In the genomic region with DNA sequence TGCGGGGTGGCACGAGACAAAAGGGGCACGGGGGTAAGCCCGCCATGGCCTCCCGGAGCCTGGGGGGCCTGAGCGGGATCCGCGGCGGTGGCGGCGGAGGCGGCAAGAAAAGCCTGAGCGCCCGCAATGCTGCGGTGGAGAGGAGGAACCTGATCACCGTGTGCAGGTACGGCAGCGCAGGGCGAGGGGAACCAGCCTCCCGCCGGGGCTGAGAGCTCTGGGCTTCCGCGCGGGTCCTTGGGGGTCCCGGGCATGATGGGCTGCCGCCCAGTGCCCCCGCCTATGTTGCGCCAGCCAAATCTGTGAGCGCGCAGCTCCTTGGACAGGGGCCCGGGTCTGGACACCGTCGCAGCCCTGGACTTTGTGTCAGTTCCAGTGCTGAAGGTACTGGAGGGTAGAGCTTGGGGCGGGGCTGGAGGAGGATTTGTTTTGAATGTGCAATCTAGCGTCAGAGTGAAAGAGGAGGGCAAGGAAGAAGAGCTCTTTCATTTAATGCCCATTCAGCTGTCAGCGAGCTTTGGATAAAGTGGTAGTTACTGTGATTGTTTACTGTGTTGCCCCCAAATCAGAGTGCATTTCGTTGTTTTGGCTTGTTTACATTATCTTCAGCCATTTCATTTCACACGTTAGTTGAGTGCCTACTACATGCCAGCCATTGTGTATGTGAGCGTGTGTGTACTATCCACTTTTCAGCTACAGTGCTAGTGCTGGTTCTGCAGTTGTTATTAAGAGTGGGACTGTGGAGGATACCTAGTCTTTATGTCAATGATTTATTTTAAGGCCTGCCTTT, we compare ENCODE assay signal across 8 cellular contexts. TPM values are rescaled to one million over a fixed set of nuclear protein-coding genes. Genes with fewer than 3 reads are reported as not detected.
DNase-seq lines count a peak whose midpoint lies in the region; ATAC-seq and TF ChIP-seq lines count a peak whose summit lies in the region.

No MANE protein-coding gene starts in this region.

- no peaks in the 10 kb centered on the region for H3K36me3 Mint-ChIP-seq in natural killer cell treated with Interleukin-12 subunit alpha and Interleukin-12 subunit beta and Interleukin-15 and Interleukin-18, amount 100 ng/mL, for 72 hours
- H3K36me3 Mint-ChIP-seq in type B pancreatic cell, result no peaks in the 10 kb centered on the region

- TF ChIP-seq CTCF in foreskin fibroblast (IDR thresholded peaks at IDR 0.05; ENCODE audit: low read depth, low read length), result no peak
- no peak for TF ChIP-seq CTCF in type B pancreatic cell (conservative IDR thresholded peaks at IDR 0.05)

- H3K27me3 Mint-ChIP-seq in natural killer cell treated with Interleukin-12 subunit alpha and Interleukin-12 subunit beta and Interleukin-15 and Interleukin-18, amount 100 ng/mL, for 72 hours, result no peaks in the 10 kb centered on the region
- H3K27me3 Mint-ChIP-seq in type B pancreatic cell, result peaks cover 46% of the 10 kb centered on the region

- DNase-seq in NCI-H526 (lab: John Stamatoyannopoulos, UW) (peak; percentile 61 to 87), foreskin fibroblast (peak in 1 of 2 donors; percentile 19), type B pancreatic cell (ENCODE audit: extremely low spot score, unreplicated experiment) (no peak), retina (no peak)
- peak; percentile 67 for DNase-seq in activated effector memory CD4-positive, alpha-beta T cell treated with anti-CD3 and anti-CD28 coated beads, Interleukin-2, amount 50 U/mL, for 16 hours
- DNase-seq in natural killer cell treated with Interleukin-12 subunit alpha and Interleukin-12 subunit beta and Interleukin-15 and Interleukin-18, amount 100 ng/mL, for 72 hours (ENCODE audit: low spot score), result no peak

- H3K4me1 Mint-ChIP-seq in natural killer cell treated with Interleukin-12 subunit alpha and Interleukin-12 subunit beta and Interleukin-15 and Interleukin-18, amount 100 ng/mL, for 72 hours (ENCODE audit: low read depth in 2 of 2), result peaks cover 14% of the 10 kb centered on the region in 2 donors
- H3K4me1 Mint-ChIP-seq in type B pancreatic cell (ENCODE audit: unreplicated experiment), result peaks cover 8% of the 10 kb centered on the region

- peak; percentile 37 for ATAC-seq in GM18870 (IDR thresholded peaks at IDR 0.05; ENCODE audit: unreplicated experiment)
- ATAC-seq in natural killer cell treated with Interleukin-12 subunit alpha and Interleukin-12 subunit beta and Interleukin-15 and Interleukin-18, amount 100 ng/mL, for 72 hours, result peak; percentile 0 to 14
- no peak for ATAC-seq in HG02763 (IDR thresholded peaks at IDR 0.05; ENCODE audit: unreplicated experiment)

- peak overlapping the region; percentile 79 for H3K4me3 Mint-ChIP-seq in natural killer cell treated with Interleukin-12 subunit alpha and Interleukin-12 subunit beta and Interleukin-15 and Interleukin-18, amount 100 ng/mL, for 72 hours
- peak overlapping the region; percentile 90 for H3K4me3 Mint-ChIP-seq in type B pancreatic cell

- peak overlapping the region; percentile 49 to 59 for H3K4me3 ChIP-seq in foreskin fibroblast (ENCODE audit: low read depth in 1 of 2, low read length in 2 of 2)

- no peak overlapping the region for H3K27ac Mint-ChIP-seq in natural killer cell treated with Interleukin-12 subunit alpha and Interleukin-12 subunit beta and Interleukin-15 and Interleukin-18, amount 100 ng/mL, for 72 hours
- peak overlapping the region; percentile 48 for H3K27ac Mint-ChIP-seq in type B pancreatic cell

- no peaks in the 10 kb centered on the region for H3K9me3 Mint-ChIP-seq in natural killer cell treated with Interleukin-12 subunit alpha and Interleukin-12 subunit beta and Interleukin-15 and Interleukin-18, amount 100 ng/mL, for 72 hours
- no peaks in the 10 kb centered on the region for H3K9me3 Mint-ChIP-seq in type B pancreatic cell

RNA-seq across cellular contexts. Expression of a gene that starts 0.8 kb away (rescaled TPM):
- total RNA-seq in natural killer cell treated with Interleukin-12 subunit alpha and Interleukin-12 subunit beta and Interleukin-15 and Interleukin-18, amount 100 ng/mL, for 72 hours, result 1 to 10 TPM in 1 of 2 donors, under 1 TPM in 1; 0.84 to 1.5 TPM
- total RNA-seq in type B pancreatic cell (ENCODE audit: low replicate concordance), result 1.3 and 1.8 TPM in 2 replicates

RNA-seq across cellular contexts. Expression of a gene that starts 28.3 kb away (rescaled TPM):
- 10 to 100 TPM; 11.1 to 15.1 TPM for total RNA-seq in natural killer cell treated with Interleukin-12 subunit alpha and Interleukin-12 subunit beta and Interleukin-15 and Interleukin-18, amount 100 ng/mL, for 72 hours
- 31.3 and 65.7 TPM in 2 replicates for total RNA-seq in type B pancreatic cell (ENCODE audit: low replicate concordance)

Comparison
In these comparisons a context has a peak if more than half of its experiments do, and no peak if none do; other contexts are left out.
1. DNase-seq: peak in NCI-H526 (2 of 2) and activated effector memory CD4-positive, alpha-beta T cell treated with anti-CD3 and anti-CD28 coated beads, Interleukin-2, amount 50 U/mL, for 16 hours (single experiment); none in natural killer cell treated with Interleukin-12 subunit alpha and Interleukin-12 subunit beta and Interleukin-15 and Interleukin-18, amount 100 ng/mL, for 72 hours (single experiment), type B pancreatic cell (single experiment) and retina (single experiment).